Comparison of ENCODE assay signal across 10 cellular contexts in the genomic region with DNA sequence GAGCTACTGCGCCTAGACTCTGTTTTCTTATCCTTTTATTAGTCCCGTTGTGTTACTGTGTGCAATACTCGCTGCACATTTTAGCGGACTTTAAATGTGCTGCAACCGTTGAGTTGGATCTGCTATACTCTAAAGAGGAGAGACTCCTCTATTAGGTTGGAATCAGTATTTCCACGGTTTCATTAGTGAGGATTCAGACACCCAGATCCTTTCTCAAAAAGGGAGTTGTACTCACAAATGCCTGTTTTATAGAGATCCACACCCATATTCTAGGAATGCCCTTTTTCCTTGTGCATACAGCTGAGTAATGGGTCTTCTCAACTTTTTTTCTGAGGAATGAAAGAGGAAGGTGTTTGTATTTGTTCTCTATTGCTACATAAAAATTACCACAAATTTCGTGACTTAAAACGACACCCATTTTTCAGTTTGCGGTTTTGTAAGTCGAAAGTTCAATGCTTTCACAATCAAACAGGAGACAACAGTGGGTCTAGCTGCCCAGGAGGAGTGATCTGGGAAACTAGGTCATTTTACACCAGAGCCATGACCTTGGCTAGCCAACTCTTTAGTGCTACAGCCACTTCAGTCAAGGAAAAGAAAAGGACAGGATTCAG. TPM values are rescaled to one million over a fixed set of nuclear protein-coding genes. Genes with fewer than 3 reads are reported as not detected.
DNase-seq lines count a peak whose midpoint lies in the region; ATAC-seq and TF ChIP-seq lines count a peak whose summit lies in the region.
"Had no signal": no experiment of that assay in that cellular context is flagged by ENCODE, and none has a peak within 500 bp of the region (broad histone marks: within the 10 kb centered on the region; RNA-seq: fewer than 3 reads in every experiment).

No MANE protein-coding gene starts in this region.

- peak; percentile 72 for ATAC-seq in Right ventricle myocardium superior (ENCODE audit: poor library complexity)
- ATAC-seq in HG03442 (IDR thresholded peaks at IDR 0.05; ENCODE audit: unreplicated experiment), result peak; percentile 78

- H3K27ac ChIP-seq in right atrium auricular region, result no peak overlapping the region
- H3K27ac ChIP-seq in adrenal gland, result peak overlapping the region in 4 of 5 donors; percentile 23 to 60 (median 44)
- peak overlapping the region; percentile 2 to 48 for H3K27ac ChIP-seq in uterus
- no peak overlapping the region for H3K27ac ChIP-seq in testis

- no peaks in the 10 kb centered on the region for H3K9me3 ChIP-seq in right atrium auricular region
- H3K9me3 ChIP-seq in adrenal gland (replicated peaks in 1 of 3), result no peaks in the 10 kb centered on the region
- no peaks in the 10 kb centered on the region for H3K9me3 ChIP-seq in uterus
- no peaks in the 10 kb centered on the region for H3K9me3 ChIP-seq in testis

- H3K4me1 ChIP-seq in right atrium auricular region (no peaks in the 10 kb centered on the region), adrenal gland (replicated peaks in 1 of 2) (peaks cover 10 to 13% of the 10 kb centered on the region in 2 donors), uterus (no peaks in the 10 kb centered on the region), testis (no peaks in the 10 kb centered on the region)

- intact Hi-C loops in Right ventricle myocardium superior (cut with DNase I) (no loop called here), adrenal gland (cut with DNase I) (no loop called here), uterus (cut with DNase I; ENCODE audit: low total_unique reads) (no loop called here), testis (cut with DNase I; ENCODE audit: low total_unique reads) (no loop called here)

- H3K36me3 ChIP-seq in right atrium auricular region (no peaks in the 10 kb centered on the region), adrenal gland (replicated peaks in 1 of 2) (no peaks in the 10 kb centered on the region), uterus (no peaks in the 10 kb centered on the region), testis (ENCODE audit: low read depth, missing control alignments) (no peaks in the 10 kb centered on the region)

- TF ChIP-seq POLR2A in adrenal gland (IDR thresholded peaks at IDR 0.05), result peak in 1 of 2 donors; percentile 16
- TF ChIP-seq POLR2A in uterus (IDR thresholded peaks at IDR 0.05), result no peak
- no peak for TF ChIP-seq POLR2A in testis (IDR thresholded peaks at IDR 0.05)

- DNase-seq in Right ventricle myocardium superior (no peak), right atrium auricular region (ENCODE audit: low spot score) (no peak), adrenal gland (peak; percentile 35 to 74 (median 61)), uterus (peak; percentile 24 to 33), testis (no peak), DMS 273 (lab: John Stamatoyannopoulos, UW; ENCODE audit: unreplicated experiment) (no peak), NCI-H510A (lab: John Stamatoyannopoulos, UW) (no peak)
- DNase-seq: activated naive CD4-positive, alpha-beta T cell; IMR-90 had no signal

- H3K27me3 ChIP-seq in right atrium auricular region, result no peaks in the 10 kb centered on the region
- no peaks in the 10 kb centered on the region for H3K27me3 ChIP-seq in adrenal gland
- no peaks in the 10 kb centered on the region for H3K27me3 ChIP-seq in uterus
- no peaks in the 10 kb centered on the region for H3K27me3 ChIP-seq in testis

- WGBS in adrenal gland, 4 donors, result 54 to 70% (median 59%) methylated on average over 10 of the region's 10 CpGs
- WGBS in testis, 2 donors, result 90 to 92% methylated on average over 10 of the region's 10 CpGs

- no peak for TF ChIP-seq CTCF in right atrium auricular region (IDR thresholded peaks at IDR 0.05)
- TF ChIP-seq CTCF in adrenal gland (IDR thresholded peaks at IDR 0.05), result no peak
- no peak for TF ChIP-seq CTCF in uterus (IDR thresholded peaks at IDR 0.05)
- TF ChIP-seq CTCF in testis (IDR thresholded peaks at IDR 0.05), result no peak

- H3K4me3 ChIP-seq in right atrium auricular region (no peak overlapping the region), adrenal gland (peak overlapping the region in 1 of 4 donors; percentile 5), uterus (no peak overlapping the region), testis (no peak overlapping the region)

RNA-seq across cellular contexts. Expression of a gene that starts 52.8 kb away (rescaled TPM):
- 13.5 TPM for total RNA-seq in Right ventricle myocardium superior
- 10 to 100 TPM; 10.7 to 19.5 TPM for total RNA-seq in right atrium auricular region
- total RNA-seq in adrenal gland, result 10 to 100 TPM; 33.7 to 73.1 (median 44.1) TPM
- 10 to 100 TPM in 1 of 3 donors, 1 to 10 TPM in 2; 6.8 to 21.6 (median 7.5) TPM for polyA plus RNA-seq in adrenal gland
- 10 to 100 TPM; 58.2 to 75.0 (median 63.0) TPM for total RNA-seq in uterus
- total RNA-seq in testis, result 10 to 100 TPM in 1 of 2 donors, 1 to 10 TPM in 1; 8.9 to 16.7 TPM
- polyA plus RNA-seq in testis (ENCODE audit: insufficient read depth, low read depth, low replicate concordance), result 11.1 TPM

Comparison
In these comparisons a context has a peak if more than half of its experiments do, and no peak if none do; other contexts are left out.
1. DNase-seq: peak in adrenal gland (7 of 7) and uterus (2 of 2); none in Right ventricle myocardium superior (single experiment), right atrium auricular region (single experiment), testis (single experiment), DMS 273 (single experiment) and NCI-H510A (single experiment).
2. H3K27ac ChIP-seq: peak in adrenal gland (4 of 5) and uterus (2 of 2); none in right atrium auricular region (0 of 2) and testis (0 of 2).